1 cellular context compared by ENCODE assay signal in the genomic region with DNA sequence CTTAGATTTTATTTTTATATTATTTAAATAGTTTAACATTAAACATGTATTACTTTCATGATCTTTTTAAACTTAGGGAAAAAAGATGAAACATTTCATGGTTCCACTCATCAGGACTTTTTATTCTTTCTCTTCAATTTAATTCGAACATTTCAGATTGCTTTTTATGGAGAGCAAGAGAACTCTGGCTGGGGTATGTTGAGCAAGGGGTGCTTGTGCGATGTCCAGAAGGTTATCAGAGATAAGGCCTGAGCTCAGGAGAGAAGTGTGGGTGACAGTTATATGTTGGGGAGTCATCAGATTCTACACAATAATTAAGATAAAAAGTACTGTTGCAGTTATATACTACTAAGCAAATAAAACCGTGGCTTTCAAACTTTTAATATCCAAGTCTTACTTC.
TF ChIP-seq lines count a peak whose summit lies in the region.

No MANE protein-coding gene starts in this region.

TF ChIP-seq in K562, 482 proteins besides CTCF, POLR2A, EP300 and RAD21 (continued from another document and continues in another):
- TF ChIP-seq KDM5B (IDR thresholded peaks at IDR 0.05; ENCODE audit: insufficient replicate concordance, low read depth, low read length) (no peak), RFX1 (IDR thresholded peaks at IDR 0.05) (no peak), ADNP (tag; IDR thresholded peaks at IDR 0.05) (peak; percentile 58; the same call in 1 of the 2 replicates), TARDBP (IDR thresholded peaks at IDR 0.05) (no peak), FOXA3 (CRISPR knock-in tag; conservative IDR thresholded peaks at IDR 0.05 in 1 of 2, IDR thresholded peaks at IDR 0.05 in 1 of 2) (no peak), TAF7 (tag; IDR thresholded peaks at IDR 0.05) (no peak), ZBTB17 (CRISPR knock-in tag; IDR thresholded peaks at IDR 0.05) (no peak), TCF7L2 (IDR thresholded peaks at IDR 0.05; ENCODE audit: low read depth, low read length) (no peak), SRSF3 (IDR thresholded peaks at IDR 0.05; ENCODE audit: insufficient read depth, low read length) (no peak), ZNF316 (IDR thresholded peaks at IDR 0.05) (peak; percentile 43), RBM15 (IDR thresholded peaks at IDR 0.05; ENCODE audit: insufficient read depth, low read length) (no peak), ZKSCAN8 (CRISPR knock-in tag; IDR thresholded peaks at IDR 0.05) (no peak), PHF21A (IDR thresholded peaks at IDR 0.05; ENCODE audit: borderline replicate concordance, low read depth) (no peak), TSC22D4 (tag; IDR thresholded peaks at IDR 0.05) (no peak), POLR2H (tag; IDR thresholded peaks at IDR 0.05; ENCODE audit: low read depth) (no peak), WHSC1 (IDR thresholded peaks at IDR 0.05; ENCODE audit: low read length) (no peak), MECOM (CRISPR knock-in tag; IDR thresholded peaks at IDR 0.05) (no peak), HDAC1 (IDR thresholded peaks at IDR 0.05) (no peak), HMG20B (CRISPR knock-in tag; IDR thresholded peaks at IDR 0.05) (no peak), ZNF76 (CRISPR knock-in tag; IDR thresholded peaks at IDR 0.05; ENCODE audit: borderline replicate concordance) (no peak), ZNF133 (CRISPR knock-in tag; IDR thresholded peaks at IDR 0.05) (no peak), XRCC4 (IDR thresholded peaks at IDR 0.05; ENCODE audit: extremely low read depth, insufficient read depth, insufficient read length) (no peak), MAFF (IDR thresholded peaks at IDR 0.05; ENCODE audit: low read length) (0 out of 2 replicates have a peak, but pooled peaks have one; percentile 1)
- TF ChIP-seq, protein P1, sequence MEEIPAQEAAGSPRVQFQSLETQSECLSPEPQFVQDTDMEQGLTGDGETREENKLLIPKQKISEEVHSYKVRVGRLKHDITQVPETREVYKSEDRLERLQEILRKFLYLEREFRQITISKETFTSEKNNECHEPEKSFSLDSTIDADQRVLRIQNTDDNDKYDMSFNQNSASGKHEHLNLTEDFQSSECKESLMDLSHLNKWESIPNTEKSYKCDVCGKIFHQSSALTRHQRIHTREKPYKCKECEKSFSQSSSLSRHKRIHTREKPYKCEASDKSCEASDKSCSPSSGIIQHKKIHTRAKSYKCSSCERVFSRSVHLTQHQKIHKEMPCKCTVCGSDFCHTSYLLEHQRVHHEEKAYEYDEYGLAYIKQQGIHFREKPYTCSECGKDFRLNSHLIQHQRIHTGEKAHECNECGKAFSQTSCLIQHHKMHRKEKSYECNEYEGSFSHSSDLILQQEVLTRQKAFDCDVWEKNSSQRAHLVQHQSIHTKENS (CRISPR knock-in tag; IDR thresholded peaks at IDR 0.05) = no peak
- TF ChIP-seq, protein P2, sequence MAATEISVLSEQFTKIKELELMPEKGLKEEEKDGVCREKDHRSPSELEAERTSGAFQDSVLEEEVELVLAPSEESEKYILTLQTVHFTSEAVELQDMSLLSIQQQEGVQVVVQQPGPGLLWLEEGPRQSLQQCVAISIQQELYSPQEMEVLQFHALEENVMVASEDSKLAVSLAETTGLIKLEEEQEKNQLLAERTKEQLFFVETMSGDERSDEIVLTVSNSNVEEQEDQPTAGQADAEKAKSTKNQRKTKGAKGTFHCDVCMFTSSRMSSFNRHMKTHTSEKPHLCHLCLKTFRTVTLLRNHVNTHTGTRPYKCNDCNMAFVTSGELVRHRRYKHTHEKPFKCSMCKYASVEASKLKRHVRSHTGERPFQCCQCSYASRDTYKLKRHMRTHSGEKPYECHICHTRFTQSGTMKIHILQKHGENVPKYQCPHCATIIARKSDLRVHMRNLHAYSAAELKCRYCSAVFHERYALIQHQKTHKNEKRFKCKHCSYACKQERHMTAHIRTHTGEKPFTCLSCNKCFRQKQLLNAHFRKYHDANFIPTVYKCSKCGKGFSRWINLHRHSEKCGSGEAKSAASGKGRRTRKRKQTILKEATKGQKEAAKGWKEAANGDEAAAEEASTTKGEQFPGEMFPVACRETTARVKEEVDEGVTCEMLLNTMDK (IDR thresholded peaks at IDR 0.05; ENCODE audit: borderline replicate concordance, insufficient read depth, low read depth, low read length, poor library complexity, severe bottlenecking) = no peak
- TF ChIP-seq, protein P3, sequence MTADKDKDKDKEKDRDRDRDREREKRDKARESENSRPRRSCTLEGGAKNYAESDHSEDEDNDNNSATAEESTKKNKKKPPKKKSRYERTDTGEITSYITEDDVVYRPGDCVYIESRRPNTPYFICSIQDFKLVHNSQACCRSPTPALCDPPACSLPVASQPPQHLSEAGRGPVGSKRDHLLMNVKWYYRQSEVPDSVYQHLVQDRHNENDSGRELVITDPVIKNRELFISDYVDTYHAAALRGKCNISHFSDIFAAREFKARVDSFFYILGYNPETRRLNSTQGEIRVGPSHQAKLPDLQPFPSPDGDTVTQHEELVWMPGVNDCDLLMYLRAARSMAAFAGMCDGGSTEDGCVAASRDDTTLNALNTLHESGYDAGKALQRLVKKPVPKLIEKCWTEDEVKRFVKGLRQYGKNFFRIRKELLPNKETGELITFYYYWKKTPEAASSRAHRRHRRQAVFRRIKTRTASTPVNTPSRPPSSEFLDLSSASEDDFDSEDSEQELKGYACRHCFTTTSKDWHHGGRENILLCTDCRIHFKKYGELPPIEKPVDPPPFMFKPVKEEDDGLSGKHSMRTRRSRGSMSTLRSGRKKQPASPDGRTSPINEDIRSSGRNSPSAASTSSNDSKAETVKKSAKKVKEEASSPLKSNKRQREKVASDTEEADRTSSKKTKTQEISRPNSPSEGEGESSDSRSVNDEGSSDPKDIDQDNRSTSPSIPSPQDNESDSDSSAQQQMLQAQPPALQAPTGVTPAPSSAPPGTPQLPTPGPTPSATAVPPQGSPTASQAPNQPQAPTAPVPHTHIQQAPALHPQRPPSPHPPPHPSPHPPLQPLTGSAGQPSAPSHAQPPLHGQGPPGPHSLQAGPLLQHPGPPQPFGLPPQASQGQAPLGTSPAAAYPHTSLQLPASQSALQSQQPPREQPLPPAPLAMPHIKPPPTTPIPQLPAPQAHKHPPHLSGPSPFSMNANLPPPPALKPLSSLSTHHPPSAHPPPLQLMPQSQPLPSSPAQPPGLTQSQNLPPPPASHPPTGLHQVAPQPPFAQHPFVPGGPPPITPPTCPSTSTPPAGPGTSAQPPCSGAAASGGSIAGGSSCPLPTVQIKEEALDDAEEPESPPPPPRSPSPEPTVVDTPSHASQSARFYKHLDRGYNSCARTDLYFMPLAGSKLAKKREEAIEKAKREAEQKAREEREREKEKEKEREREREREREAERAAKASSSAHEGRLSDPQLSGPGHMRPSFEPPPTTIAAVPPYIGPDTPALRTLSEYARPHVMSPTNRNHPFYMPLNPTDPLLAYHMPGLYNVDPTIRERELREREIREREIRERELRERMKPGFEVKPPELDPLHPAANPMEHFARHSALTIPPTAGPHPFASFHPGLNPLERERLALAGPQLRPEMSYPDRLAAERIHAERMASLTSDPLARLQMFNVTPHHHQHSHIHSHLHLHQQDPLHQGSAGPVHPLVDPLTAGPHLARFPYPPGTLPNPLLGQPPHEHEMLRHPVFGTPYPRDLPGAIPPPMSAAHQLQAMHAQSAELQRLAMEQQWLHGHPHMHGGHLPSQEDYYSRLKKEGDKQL (CRISPR knock-in tag; IDR thresholded peaks at IDR 0.05; ENCODE audit: borderline replicate concordance) = no peak
- TF ChIP-seq, protein P4, sequence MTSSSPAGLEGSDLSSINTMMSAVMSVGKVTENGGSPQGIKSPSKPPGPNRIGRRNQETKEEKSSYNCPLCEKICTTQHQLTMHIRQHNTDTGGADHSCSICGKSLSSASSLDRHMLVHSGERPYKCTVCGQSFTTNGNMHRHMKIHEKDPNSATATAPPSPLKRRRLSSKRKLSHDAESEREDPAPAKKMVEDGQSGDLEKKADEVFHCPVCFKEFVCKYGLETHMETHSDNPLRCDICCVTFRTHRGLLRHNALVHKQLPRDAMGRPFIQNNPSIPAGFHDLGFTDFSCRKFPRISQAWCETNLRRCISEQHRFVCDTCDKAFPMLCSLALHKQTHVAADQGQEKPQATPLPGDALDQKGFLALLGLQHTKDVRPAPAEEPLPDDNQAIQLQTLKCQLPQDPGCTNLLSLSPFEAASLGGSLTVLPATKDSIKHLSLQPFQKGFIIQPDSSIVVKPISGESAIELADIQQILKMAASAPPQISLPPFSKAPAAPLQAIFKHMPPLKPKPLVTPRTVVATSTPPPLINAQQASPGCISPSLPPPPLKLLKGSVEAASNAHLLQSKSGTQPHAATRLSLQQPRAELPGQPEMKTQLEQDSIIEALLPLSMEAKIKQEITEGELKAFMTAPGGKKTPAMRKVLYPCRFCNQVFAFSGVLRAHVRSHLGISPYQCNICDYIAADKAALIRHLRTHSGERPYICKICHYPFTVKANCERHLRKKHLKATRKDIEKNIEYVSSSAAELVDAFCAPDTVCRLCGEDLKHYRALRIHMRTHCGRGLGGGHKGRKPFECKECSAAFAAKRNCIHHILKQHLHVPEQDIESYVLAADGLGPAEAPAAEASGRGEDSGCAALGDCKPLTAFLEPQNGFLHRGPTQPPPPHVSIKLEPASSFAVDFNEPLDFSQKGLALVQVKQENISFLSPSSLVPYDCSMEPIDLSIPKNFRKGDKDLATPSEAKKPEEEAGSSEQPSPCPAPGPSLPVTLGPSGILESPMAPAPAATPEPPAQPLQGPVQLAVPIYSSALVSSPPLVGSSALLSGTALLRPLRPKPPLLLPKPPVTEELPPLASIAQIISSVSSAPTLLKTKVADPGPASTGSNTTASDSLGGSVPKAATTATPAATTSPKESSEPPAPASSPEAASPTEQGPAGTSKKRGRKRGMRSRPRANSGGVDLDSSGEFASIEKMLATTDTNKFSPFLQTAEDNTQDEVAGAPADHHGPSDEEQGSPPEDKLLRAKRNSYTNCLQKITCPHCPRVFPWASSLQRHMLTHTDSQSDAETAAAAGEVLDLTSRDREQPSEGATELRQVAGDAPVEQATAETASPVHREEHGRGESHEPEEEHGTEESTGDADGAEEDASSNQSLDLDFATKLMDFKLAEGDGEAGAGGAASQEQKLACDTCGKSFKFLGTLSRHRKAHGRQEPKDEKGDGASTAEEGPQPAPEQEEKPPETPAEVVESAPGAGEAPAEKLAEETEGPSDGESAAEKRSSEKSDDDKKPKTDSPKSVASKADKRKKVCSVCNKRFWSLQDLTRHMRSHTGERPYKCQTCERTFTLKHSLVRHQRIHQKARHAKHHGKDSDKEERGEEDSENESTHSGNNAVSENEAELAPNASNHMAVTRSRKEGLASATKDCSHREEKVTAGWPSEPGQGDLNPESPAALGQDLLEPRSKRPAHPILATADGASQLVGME (CRISPR knock-in tag; IDR thresholded peaks at IDR 0.05) = no peak
- TF ChIP-seq, protein P5, sequence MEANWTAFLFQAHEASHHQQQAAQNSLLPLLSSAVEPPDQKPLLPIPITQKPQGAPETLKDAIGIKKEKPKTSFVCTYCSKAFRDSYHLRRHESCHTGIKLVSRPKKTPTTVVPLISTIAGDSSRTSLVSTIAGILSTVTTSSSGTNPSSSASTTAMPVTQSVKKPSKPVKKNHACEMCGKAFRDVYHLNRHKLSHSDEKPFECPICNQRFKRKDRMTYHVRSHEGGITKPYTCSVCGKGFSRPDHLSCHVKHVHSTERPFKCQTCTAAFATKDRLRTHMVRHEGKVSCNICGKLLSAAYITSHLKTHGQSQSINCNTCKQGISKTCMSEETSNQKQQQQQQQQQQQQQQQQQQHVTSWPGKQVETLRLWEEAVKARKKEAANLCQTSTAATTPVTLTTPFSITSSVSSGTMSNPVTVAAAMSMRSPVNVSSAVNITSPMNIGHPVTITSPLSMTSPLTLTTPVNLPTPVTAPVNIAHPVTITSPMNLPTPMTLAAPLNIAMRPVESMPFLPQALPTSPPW (CRISPR knock-in tag; IDR thresholded peaks at IDR 0.05) = peak; percentile 45; the same call in 1 of the 2 replicates
- TF ChIP-seq, protein P6, sequence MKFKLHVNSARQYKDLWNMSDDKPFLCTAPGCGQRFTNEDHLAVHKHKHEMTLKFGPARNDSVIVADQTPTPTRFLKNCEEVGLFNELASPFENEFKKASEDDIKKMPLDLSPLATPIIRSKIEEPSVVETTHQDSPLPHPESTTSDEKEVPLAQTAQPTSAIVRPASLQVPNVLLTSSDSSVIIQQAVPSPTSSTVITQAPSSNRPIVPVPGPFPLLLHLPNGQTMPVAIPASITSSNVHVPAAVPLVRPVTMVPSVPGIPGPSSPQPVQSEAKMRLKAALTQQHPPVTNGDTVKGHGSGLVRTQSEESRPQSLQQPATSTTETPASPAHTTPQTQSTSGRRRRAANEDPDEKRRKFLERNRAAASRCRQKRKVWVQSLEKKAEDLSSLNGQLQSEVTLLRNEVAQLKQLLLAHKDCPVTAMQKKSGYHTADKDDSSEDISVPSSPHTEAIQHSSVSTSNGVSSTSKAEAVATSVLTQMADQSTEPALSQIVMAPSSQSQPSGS (CRISPR knock-in tag; IDR thresholded peaks at IDR 0.05) = no peak
- TF ChIP-seq, protein P7, sequence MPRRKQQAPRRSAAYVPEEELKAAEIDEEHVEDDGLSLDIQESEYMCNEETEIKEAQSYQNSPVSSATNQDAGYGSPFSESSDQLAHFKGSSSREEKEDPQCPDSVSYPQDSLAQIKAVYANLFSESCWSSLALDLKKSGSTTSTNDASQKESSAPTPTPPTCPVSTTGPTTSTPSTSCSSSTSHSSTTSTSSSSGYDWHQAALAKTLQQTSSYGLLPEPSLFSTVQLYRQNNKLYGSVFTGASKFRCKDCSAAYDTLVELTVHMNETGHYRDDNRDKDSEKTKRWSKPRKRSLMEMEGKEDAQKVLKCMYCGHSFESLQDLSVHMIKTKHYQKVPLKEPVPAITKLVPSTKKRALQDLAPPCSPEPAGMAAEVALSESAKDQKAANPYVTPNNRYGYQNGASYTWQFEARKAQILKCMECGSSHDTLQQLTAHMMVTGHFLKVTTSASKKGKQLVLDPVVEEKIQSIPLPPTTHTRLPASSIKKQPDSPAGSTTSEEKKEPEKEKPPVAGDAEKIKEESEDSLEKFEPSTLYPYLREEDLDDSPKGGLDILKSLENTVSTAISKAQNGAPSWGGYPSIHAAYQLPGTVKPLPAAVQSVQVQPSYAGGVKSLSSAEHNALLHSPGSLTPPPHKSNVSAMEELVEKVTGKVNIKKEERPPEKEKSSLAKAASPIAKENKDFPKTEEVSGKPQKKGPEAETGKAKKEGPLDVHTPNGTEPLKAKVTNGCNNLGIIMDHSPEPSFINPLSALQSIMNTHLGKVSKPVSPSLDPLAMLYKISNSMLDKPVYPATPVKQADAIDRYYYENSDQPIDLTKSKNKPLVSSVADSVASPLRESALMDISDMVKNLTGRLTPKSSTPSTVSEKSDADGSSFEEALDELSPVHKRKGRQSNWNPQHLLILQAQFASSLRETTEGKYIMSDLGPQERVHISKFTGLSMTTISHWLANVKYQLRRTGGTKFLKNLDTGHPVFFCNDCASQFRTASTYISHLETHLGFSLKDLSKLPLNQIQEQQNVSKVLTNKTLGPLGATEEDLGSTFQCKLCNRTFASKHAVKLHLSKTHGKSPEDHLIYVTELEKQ (CRISPR knock-in tag; IDR thresholded peaks at IDR 0.05) = no peak
- TF ChIP-seq, protein P8, sequence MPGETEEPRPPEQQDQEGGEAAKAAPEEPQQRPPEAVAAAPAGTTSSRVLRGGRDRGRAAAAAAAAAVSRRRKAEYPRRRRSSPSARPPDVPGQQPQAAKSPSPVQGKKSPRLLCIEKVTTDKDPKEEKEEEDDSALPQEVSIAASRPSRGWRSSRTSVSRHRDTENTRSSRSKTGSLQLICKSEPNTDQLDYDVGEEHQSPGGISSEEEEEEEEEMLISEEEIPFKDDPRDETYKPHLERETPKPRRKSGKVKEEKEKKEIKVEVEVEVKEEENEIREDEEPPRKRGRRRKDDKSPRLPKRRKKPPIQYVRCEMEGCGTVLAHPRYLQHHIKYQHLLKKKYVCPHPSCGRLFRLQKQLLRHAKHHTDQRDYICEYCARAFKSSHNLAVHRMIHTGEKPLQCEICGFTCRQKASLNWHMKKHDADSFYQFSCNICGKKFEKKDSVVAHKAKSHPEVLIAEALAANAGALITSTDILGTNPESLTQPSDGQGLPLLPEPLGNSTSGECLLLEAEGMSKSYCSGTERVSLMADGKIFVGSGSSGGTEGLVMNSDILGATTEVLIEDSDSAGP (CRISPR knock-in tag; IDR thresholded peaks at IDR 0.05) = no peak
